Comparison of ENCODE assay signal across 30 cellular contexts in the genomic region with DNA sequence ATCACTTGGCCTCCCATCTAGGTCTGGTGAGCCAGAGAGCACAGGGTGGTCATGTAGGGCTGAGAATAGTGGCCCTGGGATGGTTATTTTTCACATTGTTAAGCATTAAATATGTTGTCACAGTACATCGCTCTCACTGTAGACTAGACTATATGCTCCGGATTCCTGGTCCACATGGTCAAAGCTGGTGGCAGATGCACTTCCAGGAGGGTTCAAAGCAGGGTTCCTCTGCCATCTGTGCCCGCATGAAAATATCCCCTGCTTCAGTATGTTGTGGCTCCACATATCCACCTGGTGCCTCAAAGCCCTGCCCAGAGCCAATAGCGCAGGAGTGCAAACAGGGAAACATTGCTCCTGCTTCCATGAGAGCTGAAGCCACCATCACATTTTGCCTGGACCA.
"Had no signal": no experiment of that assay in that cellular context is flagged by ENCODE, and none has a peak within 500 bp of the region (broad histone marks: within the 10 kb centered on the region; RNA-seq: fewer than 3 reads in every experiment).

No MANE protein-coding gene starts in this region.

- H3K27ac ChIP-seq: brain microvascular endothelial cell, epithelial cell of prostate, esophagus squamous epithelium, gastroesophageal sphincter, heart right ventricle, hepatocyte, VCaP had no signal

- DNase-seq: activated CD4-positive, alpha-beta memory T cell treated with anti-CD3 and anti-CD28 coated beads, Interleukin-2, amount 10 ng/mL, durations not matched to agents 7 days and 5 days; activated CD4-positive, alpha-beta T cell treated with anti-CD3 and anti-CD28 coated beads for 1 hour; activated CD4-positive, alpha-beta T cell treated with anti-CD3 and anti-CD28 coated beads for 4 hours; activated CD4-positive, alpha-beta T cell treated with anti-CD3 and anti-CD28 coated beads, Interleukin-2, amount 10 ng/mL, durations not matched to agents 7 days and 5 days; activated CD4-positive, alpha-beta T cell treated with anti-CD3 and anti-CD28 coated beads, Interleukin-2, amount 50 U/mL, for 4 hours; activated CD8-positive, alpha-beta memory T cell treated with anti-CD3 and anti-CD28 coated beads, Interleukin-2, amount 50 U/mL, for 48 hours; activated gamma-delta T cell; activated naive CD4-positive, alpha-beta T cell; activated naive CD4-positive, alpha-beta T cell treated with anti-CD3 and anti-CD28 coated beads, Interleukin-2, amount 10 ng/mL, durations not matched to agents 7 days and 5 days; activated T-cell treated with anti-CD3 and anti-CD28 coated beads for 4 hours; activated T-cell treated with anti-CD3 and anti-CD28 coated beads, Interleukin-2, amount 50 U/mL, for 24 hours; activated T-cell treated with anti-CD3 and anti-CD28 coated beads, Interleukin-2, amount 50 U/mL, for 72 hours; amniotic stem cell; anterior cingulate cortex; brain microvascular endothelial cell; cortex of kidney; dermis blood vessel endothelial cell; effector CD8-positive, alpha-beta T cell; esophagus squamous epithelium; foreskin melanocyte; heart right ventricle; T-helper 2 cell had no signal

- H3K4me3 ChIP-seq: esophagus squamous epithelium, gastroesophageal sphincter, heart right ventricle, hepatocyte had no signal

- H3K36me3 ChIP-seq: brain microvascular endothelial cell, esophagus squamous epithelium, gastroesophageal sphincter, heart right ventricle had no signal

- FAIRE-seq: astrocyte, colon, endothelial cell of umbilical vein had no signal

- ATAC-seq: activated T-cell treated with anti-CD3 and anti-CD28 coated beads, Interleukin-2, amount 50 U/mL, for 72 hours; gastroesophageal sphincter; heart right ventricle; WTC11 had no signal

- H3K4me1 ChIP-seq: esophagus squamous epithelium, gastroesophageal sphincter, heart right ventricle had no signal

- H3K9me3 ChIP-seq: esophagus squamous epithelium, gastroesophageal sphincter, heart right ventricle had no signal

- H3K27me3 ChIP-seq: brain microvascular endothelial cell, esophagus squamous epithelium, hepatocyte had no signal
